ENCODE assay signal across 9 cellular contexts in the genomic region with DNA sequence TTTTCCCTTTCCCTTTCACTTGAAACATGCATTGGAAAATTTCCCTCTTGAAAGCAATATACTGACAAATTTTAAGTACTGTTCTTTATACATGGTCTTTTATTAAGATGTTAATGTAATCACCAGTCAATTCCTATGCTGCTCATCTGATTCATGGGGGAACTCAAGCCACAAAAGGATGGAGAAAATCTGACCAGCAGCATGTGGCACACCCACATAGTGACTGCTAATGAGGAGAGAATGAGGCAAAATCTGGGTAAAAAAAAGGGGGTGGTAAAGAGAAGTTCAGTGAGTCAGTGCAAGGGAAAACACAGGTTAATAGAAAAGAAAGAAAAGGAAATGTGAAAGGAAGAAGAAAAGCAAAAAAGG. TPM values are rescaled to one million over a fixed set of nuclear protein-coding genes. Genes with fewer than 3 reads are reported as not detected.
DNase-seq lines count a peak whose midpoint lies in the region; ATAC-seq and TF ChIP-seq lines count a peak whose summit lies in the region.
"Had no signal": no experiment of that assay in that cellular context is flagged by ENCODE, and none has a peak within 500 bp of the region (broad histone marks: within the 10 kb centered on the region; RNA-seq: fewer than 3 reads in every experiment).

No MANE protein-coding gene starts in this region.

- H3K4me3 Mint-ChIP-seq in T-helper 2 cell treated with Interferon-gamma antibody and Interleukin-4, amounts not matched to agents 5 μg/mL and 100 μg/mL, for 36 hours: peak overlapping the region; percentile 72
- peak overlapping the region; percentile 84 for H3K4me3 Mint-ChIP-seq in T-helper 17 cell
- H3K4me3 Mint-ChIP-seq in Caco-2 (ENCODE audit: unreplicated experiment): no peak overlapping the region

- peak overlapping the region; percentile 50 for H3K27ac ChIP-seq in subcutaneous abdominal adipose tissue (ENCODE audit: low read depth, low read length)

- H3K36me3 Mint-ChIP-seq in T-helper 2 cell treated with Interferon-gamma antibody and Interleukin-4, amounts not matched to agents 5 μg/mL and 100 μg/mL, for 36 hours (ENCODE audit: low read depth): peaks cover 20% of the 10 kb centered on the region
- H3K36me3 Mint-ChIP-seq in T-helper 17 cell (ENCODE audit: low read depth): peaks cover 12% of the 10 kb centered on the region
- H3K36me3 Mint-ChIP-seq in Caco-2 (ENCODE audit: insufficient read depth, unreplicated experiment): peaks cover 11% of the 10 kb centered on the region

- intact Hi-C loops in Caco-2 (cut with micrococcal nuclease; ENCODE audit: unreplicated experiment): no loop called here

- no peaks in the 10 kb centered on the region for H3K9me3 Mint-ChIP-seq in T-helper 2 cell treated with Interferon-gamma antibody and Interleukin-4, amounts not matched to agents 5 μg/mL and 100 μg/mL, for 36 hours
- no peaks in the 10 kb centered on the region for H3K9me3 Mint-ChIP-seq in Caco-2 (ENCODE audit: unreplicated experiment)

- no peak overlapping the region for H3K4me3 ChIP-seq in subcutaneous abdominal adipose tissue (ENCODE audit: low read depth in 1 of 5, low read length in 5 of 5)
- no peak overlapping the region for H3K4me3 ChIP-seq in Caco-2 (ENCODE audit: low read depth, low read length)

- no peak for ATAC-seq in T-helper 17 cell
- no peak for ATAC-seq in HG03469 (IDR thresholded peaks at IDR 0.05; ENCODE audit: unreplicated experiment)

- DNase-seq in T-helper 2 cell treated with Interferon-gamma antibody and Interleukin-4, amounts not matched to agents 5 μg/mL and 100 μg/mL, for 36 hours (ENCODE audit: low spot score): peak; percentile 11
- DNase-seq in T-helper 2 cell: no peak
- DNase-seq in T-helper 17 cell: no peak
- DNase-seq in iris pigment epithelial cell (ENCODE audit: low read depth): peak; percentile 73
- DNase-seq in Caco-2: no peak
- no peak for DNase-seq in T1000 (lab: John Stamatoyannopoulos, UW)
- DNase-seq: SHP77 treated with DMSO at 0.1 percent for 48 hours had no signal

- peak overlapping the region; percentile 86 for H3K27ac Mint-ChIP-seq in T-helper 2 cell treated with Interferon-gamma antibody and Interleukin-4, amounts not matched to agents 5 μg/mL and 100 μg/mL, for 36 hours
- H3K27ac Mint-ChIP-seq in T-helper 17 cell: peak overlapping the region; percentile 90
- H3K27ac Mint-ChIP-seq in Caco-2 (ENCODE audit: unreplicated experiment): no peak overlapping the region

- H3K27me3 Mint-ChIP-seq in T-helper 2 cell treated with Interferon-gamma antibody and Interleukin-4, amounts not matched to agents 5 μg/mL and 100 μg/mL, for 36 hours (ENCODE audit: low read depth): no peaks in the 10 kb centered on the region
- no peaks in the 10 kb centered on the region for H3K27me3 Mint-ChIP-seq in T-helper 17 cell
- H3K27me3 Mint-ChIP-seq in Caco-2 (ENCODE audit: insufficient read depth, unreplicated experiment): no peaks in the 10 kb centered on the region

- BruUV-seq in Caco-2 (replicated peaks; lab: Mats Ljungman, UMichigan): no TSS peak

- peak overlapping the region in 1 of 5 donors; percentile 28 for H3K9ac ChIP-seq in subcutaneous abdominal adipose tissue (ENCODE audit: low read length in 5 of 5)

- peaks cover 0 to 35% (median 27%) of the 10 kb centered on the region in 5 donors for H3K4me1 ChIP-seq in subcutaneous abdominal adipose tissue (ENCODE audit: control insufficient read depth in 5 of 5, insufficient read depth in 5 of 5, low read length in 5 of 5)
- peaks cover 26% of the 10 kb centered on the region for H3K4me1 ChIP-seq in Caco-2

- CTCF ChIA-PET in Caco-2 (lab: Charles Lee): no interaction called here

- H3K9me3 ChIP-seq in T-helper 17 cell (ENCODE audit: control insufficient read depth, low read length, poor library complexity, severe bottlenecking): no peaks in the 10 kb centered on the region
- no peaks in the 10 kb centered on the region for H3K9me3 ChIP-seq in subcutaneous abdominal adipose tissue (ENCODE audit: control insufficient read depth in 5 of 5, low read length in 5 of 5)
- H3K9me3 ChIP-seq in Caco-2: no peaks in the 10 kb centered on the region

- no peaks in the 10 kb centered on the region for H3K36me3 ChIP-seq in subcutaneous abdominal adipose tissue (ENCODE audit: control insufficient read depth in 5 of 5, insufficient read depth in 5 of 5, low read length in 5 of 5)
- H3K36me3 ChIP-seq in Caco-2 (ENCODE audit: control insufficient read depth, insufficient read depth, low read length): peaks cover 2% of the 10 kb centered on the region; the same call in 1 of the 2 replicates

- POLR2A ChIA-PET in Caco-2 (lab: Charles Lee): no interaction called here

- H3K27me3 ChIP-seq in subcutaneous abdominal adipose tissue (ENCODE audit: control insufficient read depth in 5 of 5, insufficient read depth in 4 of 5, low read length in 5 of 5) (no peaks in the 10 kb centered on the region), Caco-2 (replicated peaks; ENCODE audit: control insufficient read depth, insufficient read depth, low read length) (no peaks in the 10 kb centered on the region)

- TF ChIP-seq CTCF in Caco-2 (IDR thresholded peaks at IDR 0.05; ENCODE audit: insufficient read depth in 1 of 2, low read depth in 1 of 2, low read length in 1 of 2, severe bottlenecking in 1 of 2, unreplicated experiment in 1 of 2): no peak

- H3K4me1 Mint-ChIP-seq in T-helper 2 cell treated with Interferon-gamma antibody and Interleukin-4, amounts not matched to agents 5 μg/mL and 100 μg/mL, for 36 hours (ENCODE audit: low read depth): peaks cover 52% of the 10 kb centered on the region
- H3K4me1 Mint-ChIP-seq in T-helper 17 cell: peaks cover 61% of the 10 kb centered on the region
- H3K4me1 Mint-ChIP-seq in Caco-2 (ENCODE audit: low read depth, unreplicated experiment): peaks cover 34% of the 10 kb centered on the region

RNA-seq across cellular contexts. Expression of a gene that starts 11.3 kb away (rescaled TPM):
- total RNA-seq in T-helper 17 cell (10 to 100 TPM; 71.0 to 72.1 TPM), Caco-2 (2022) (27.9 and 29.6 TPM in 2 replicates)

Comparison
In these comparisons a context has a peak if more than half of its experiments do, and no peak if none do; other contexts are left out.
1. DNase-seq: peak in T-helper 2 cell treated with Interferon-gamma antibody and Interleukin-4, amounts not matched to agents 5 μg/mL and 100 μg/mL, for 36 hours (single experiment) and iris pigment epithelial cell (single experiment); none in T-helper 2 cell (0 of 5), T-helper 17 cell (0 of 3), Caco-2 (0 of 2) and T1000 (single experiment).